In genomic region chr2:5981241-5982055, GRCh38 we compare ENCODE assay signal across 12 cellular contexts.
DNase-seq lines count a peak whose midpoint lies in the region; ATAC-seq and TF ChIP-seq lines count a peak whose summit lies in the region.
"Had no signal": no experiment of that assay in that cellular context is flagged by ENCODE, and none has a peak within 500 bp of the region (broad histone marks: within the 10 kb centered on the region; RNA-seq: fewer than 3 reads in every experiment).

No MANE protein-coding gene starts in this region.

- H3K27ac Mint-ChIP-seq in type B pancreatic cell: peak overlapping the region; percentile 78

- H3K9me3 ChIP-seq in cardiac muscle cell (ENCODE audit: low read depth) (no peaks in the 10 kb centered on the region), adipocyte (ENCODE audit: control insufficient read depth, low read length) (peaks cover 4% of the 10 kb centered on the region), psoas muscle (no peaks in the 10 kb centered on the region)
- H3K9me3 ChIP-seq: right lobe of liver, uterus had no signal

- peak overlapping the region; percentile 1 for H3K4me3 ChIP-seq in cardiac muscle cell
- no peak overlapping the region for H3K4me3 ChIP-seq in adipocyte (ENCODE audit: low read length)
- H3K4me3 ChIP-seq in psoas muscle: no peak overlapping the region
- H3K4me3 ChIP-seq: right lobe of liver, uterus had no signal

- peaks cover 21% of the 10 kb centered on the region for H3K27me3 Mint-ChIP-seq in type B pancreatic cell

- no peaks in the 10 kb centered on the region for H3K4me1 ChIP-seq in cardiac muscle cell (ENCODE audit: low read depth)
- no peaks in the 10 kb centered on the region for H3K4me1 ChIP-seq in adipocyte (ENCODE audit: control insufficient read depth, insufficient read depth, low read length)
- no peaks in the 10 kb centered on the region for H3K4me1 ChIP-seq in psoas muscle
- H3K4me1 ChIP-seq: right lobe of liver, uterus had no signal

- WGBS in psoas muscle, 3 donors: 3 to 8% (median 6%) methylated on average over 27 to 31 of the region's 31 CpGs

- peak in 1 of 2 donors; percentile 32 for DNase-seq in cardiac muscle cell (ENCODE audit: low read depth in 1 of 2, low spot score in 1 of 2)
- DNase-seq in Right ventricle myocardium inferior (ENCODE audit: missing footprints): no peak
- DNase-seq in adipocyte (ENCODE audit: low read depth): peak; percentile 38
- peak; percentile 53 for DNase-seq in kidney tubule cell (ENCODE audit: low spot score)
- DNase-seq in type B pancreatic cell (ENCODE audit: extremely low spot score, unreplicated experiment): no peak
- no peak for DNase-seq in psoas muscle
- DNase-seq in activated T-cell treated with anti-CD3 and anti-CD28 coated beads, Interleukin-2, amount 50 U/mL, for 48 hours: no peak
- DNase-seq in activated CD4-positive, alpha-beta T cell treated with anti-CD3 and anti-CD28 coated beads for 1 hour: no peak
- DNase-seq: right lobe of liver, uterus had no signal

- H3K9me3 Mint-ChIP-seq in type B pancreatic cell: no peaks in the 10 kb centered on the region

- H3K27ac ChIP-seq in cardiac muscle cell (no peak overlapping the region), psoas muscle (no peak overlapping the region)
- H3K27ac ChIP-seq: C4-2B, KMS-11, right lobe of liver, uterus had no signal

- no peaks in the 10 kb centered on the region for H3K36me3 Mint-ChIP-seq in type B pancreatic cell

- no peak overlapping the region for H3K9ac ChIP-seq in adipocyte (ENCODE audit: low read length)
- H3K9ac ChIP-seq: KMS-11 had no signal

- TF ChIP-seq CTCF in cardiac muscle cell (IDR thresholded peaks at IDR 0.05; ENCODE audit: low read depth, low read length) (no peak), type B pancreatic cell (conservative IDR thresholded peaks at IDR 0.05) (peak; percentile 37), psoas muscle (IDR thresholded peaks at IDR 0.05) (no peak)

- H3K36me3 ChIP-seq in cardiac muscle cell (no peaks in the 10 kb centered on the region), adipocyte (ENCODE audit: control insufficient read depth, insufficient read depth, low read length, severe bottlenecking) (no peaks in the 10 kb centered on the region), psoas muscle (ENCODE audit: insufficient read depth in 1 of 2, low read depth in 1 of 2) (no peaks in the 10 kb centered on the region)
- H3K36me3 ChIP-seq: right lobe of liver, uterus had no signal

- H3K27me3 ChIP-seq in cardiac muscle cell (no peaks in the 10 kb centered on the region), adipocyte (replicated peaks; ENCODE audit: control insufficient read depth, insufficient read depth, low read length) (peaks cover 3% of the 10 kb centered on the region), psoas muscle (ENCODE audit: insufficient read depth in 3 of 3, low read length in 2 of 3) (peaks cover 2 to 13% (median 5%) of the 10 kb centered on the region in 3 donors)
- H3K27me3 ChIP-seq: right lobe of liver had no signal

- H3K4me3 Mint-ChIP-seq in type B pancreatic cell: peak overlapping the region; percentile 81

- H3K4me1 Mint-ChIP-seq in type B pancreatic cell (ENCODE audit: unreplicated experiment): peaks cover 49% of the 10 kb centered on the region

- intact Hi-C loops in Right ventricle myocardium inferior (cut with DNase I): no loop called here
- intact Hi-C loops in psoas muscle (cut with DNase I): no loop called here

- ATAC-seq in Right ventricle myocardium inferior (no peak), psoas muscle (no peak)
- ATAC-seq: right lobe of liver had no signal

Comparison
In these comparisons a context has a peak if more than half of its experiments do, and no peak if none do; other contexts are left out.
1. DNase-seq: peak in adipocyte (single experiment) and kidney tubule cell (single experiment); none in Right ventricle myocardium inferior (single experiment), type B pancreatic cell (single experiment), psoas muscle (0 of 2), activated T-cell treated with anti-CD3 and anti-CD28 coated beads, Interleukin-2, amount 50 U/mL, for 48 hours (0 of 2) and activated CD4-positive, alpha-beta T cell treated with anti-CD3 and anti-CD28 coated beads for 1 hour (single experiment).